16 cellular contexts compared by ENCODE assay signal in the genomic region with DNA sequence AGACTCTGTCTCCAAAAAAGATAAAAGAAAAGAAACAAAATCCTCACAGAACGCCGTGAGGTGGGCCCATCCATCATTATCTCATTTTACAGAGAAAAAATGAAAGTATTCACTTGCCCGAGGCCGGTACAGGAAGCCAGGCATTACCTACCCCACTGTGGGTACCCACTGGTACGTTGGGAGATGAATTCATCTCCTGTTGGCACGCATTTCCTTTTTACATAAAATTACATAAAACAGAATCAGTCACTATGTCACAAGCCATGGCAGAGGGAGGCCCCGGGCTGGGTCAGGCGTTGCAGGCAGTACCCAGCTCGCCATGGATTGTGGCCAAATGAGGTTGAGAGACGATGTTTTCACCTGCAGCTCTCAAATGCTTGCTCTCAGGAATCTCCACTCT. TPM values are rescaled to one million over a fixed set of nuclear protein-coding genes. Genes with fewer than 3 reads are reported as not detected.
DNase-seq lines count a peak whose midpoint lies in the region; ATAC-seq and TF ChIP-seq lines count a peak whose summit lies in the region.
"Had no signal": no experiment of that assay in that cellular context is flagged by ENCODE, and none has a peak within 500 bp of the region (broad histone marks: within the 10 kb centered on the region; RNA-seq: fewer than 3 reads in every experiment).

No MANE protein-coding gene starts in this region.

- H3K9me2 ChIP-seq in Loucy (replicated peaks; ENCODE audit: low read depth, low read length), result no peaks in the 10 kb centered on the region

- H3F3A ChIP-seq in Loucy (ENCODE audit: low read depth), result peaks cover 3% of the 10 kb centered on the region; the same call in 1 of the 2 replicates

- peak overlapping the region; percentile 61 to 75 for H3K4me3 Mint-ChIP-seq in CD14-positive monocyte
- no peak overlapping the region for H3K4me3 Mint-ChIP-seq in activated naive CD8-positive, alpha-beta T cell treated with anti-CD3 and anti-CD28 coated beads, Interleukin-2, amount 50 U/mL, for 24 hours
- no peak overlapping the region for H3K4me3 Mint-ChIP-seq in activated CD4-positive, alpha-beta memory T cell treated with anti-CD3 and anti-CD28 coated beads for 36 hours
- H3K4me3 Mint-ChIP-seq: B cell, H9 had no signal

- CTCF ChIA-PET in activated CD4-positive, alpha-beta memory T cell treated with anti-CD3 and anti-CD28 coated beads for 36 hours (lab: Charles Lee), result no interaction called here

- peaks cover 49% of the 10 kb centered on the region for H3K4me1 ChIP-seq in Loucy (ENCODE audit: insufficient read depth, low read length, poor library complexity, severe bottlenecking)

- ATAC-seq in activated naive CD8-positive, alpha-beta T cell treated with anti-CD3 and anti-CD28 coated beads, Interleukin-2, amount 50 U/mL, for 24 hours, result peak; percentile 20
- ATAC-seq in GM21447 (IDR thresholded peaks at IDR 0.05; ENCODE audit: unreplicated experiment) (no peak), HG03139 (IDR thresholded peaks at IDR 0.05; ENCODE audit: unreplicated experiment) (no peak)

- H3K27me3 Mint-ChIP-seq in CD14-positive monocyte (ENCODE audit: low read depth in 3 of 3), result peaks cover 7 to 12% (median 10%) of the 10 kb centered on the region in 3 donors
- H3K27me3 Mint-ChIP-seq in activated naive CD8-positive, alpha-beta T cell treated with anti-CD3 and anti-CD28 coated beads, Interleukin-2, amount 50 U/mL, for 24 hours, result no peaks in the 10 kb centered on the region
- no peaks in the 10 kb centered on the region for H3K27me3 Mint-ChIP-seq in activated CD4-positive, alpha-beta memory T cell treated with anti-CD3 and anti-CD28 coated beads for 36 hours

- H3K79me2 ChIP-seq in Loucy (ENCODE audit: insufficient read depth, low read length), result no peaks in the 10 kb centered on the region

- TF ChIP-seq CTCF in CD14-positive monocyte (IDR thresholded peaks at IDR 0.05) (no peak), Loucy (conservative IDR thresholded peaks at IDR 0.05; ENCODE audit: low read length) (no peak)

- peaks cover 31% of the 10 kb centered on the region for H3K4me1 Mint-ChIP-seq in CD14-positive monocyte
- peaks cover 6% of the 10 kb centered on the region for H3K4me1 Mint-ChIP-seq in activated naive CD8-positive, alpha-beta T cell treated with anti-CD3 and anti-CD28 coated beads, Interleukin-2, amount 50 U/mL, for 24 hours
- no peaks in the 10 kb centered on the region for H3K4me1 Mint-ChIP-seq in activated CD4-positive, alpha-beta memory T cell treated with anti-CD3 and anti-CD28 coated beads for 36 hours (ENCODE audit: low read depth)

- POLR2A ChIA-PET in activated CD4-positive, alpha-beta memory T cell treated with anti-CD3 and anti-CD28 coated beads for 36 hours (lab: Charles Lee), result no interaction called here

- DNase-seq in AML-193 (lab: John Stamatoyannopoulos, UW) (peak; percentile 66), CD14-positive monocyte (ENCODE audit: low spot score) (no peak)
- DNase-seq in activated naive CD8-positive, alpha-beta T cell treated with anti-CD3 and anti-CD28 coated beads, Interleukin-2, amount 50 U/mL, for 24 hours, result no peak
- no peak for DNase-seq in NK-92 treated with Interleukin-12 subunit alpha and Interleukin-12 subunit beta, amount 100 ng/mL, for 24 hours (lab: John Stamatoyannopoulos, UW)
- DNase-seq in activated CD4-positive, alpha-beta memory T cell treated with anti-CD3 and anti-CD28 coated beads for 36 hours, result no peak
- DNase-seq: ACHN, DMS153, H9, NCI-H1092 treated with DMSO at 0.1 percent for 48 hours, NCI-H1694, NCI-H446, SHP77 treated with DMSO at 0.1 percent for 48 hours had no signal

- H4K20me1 ChIP-seq in Loucy (ENCODE audit: insufficient read depth, low read length, poor library complexity, severe bottlenecking), result no peaks in the 10 kb centered on the region

- H3K27me3 ChIP-seq in Loucy (ENCODE audit: insufficient read depth, low read length, poor library complexity, severe bottlenecking), result no peaks in the 10 kb centered on the region

- peak overlapping the region; percentile 85 for H3K4me2 ChIP-seq in Loucy (ENCODE audit: low read depth, low read length, poor library complexity, severe bottlenecking)

- H3K9me3 ChIP-seq in Loucy (ENCODE audit: insufficient read depth, low read depth, low read length), result no peaks in the 10 kb centered on the region

- peak overlapping the region; percentile 74 for H3K9ac ChIP-seq in Loucy (ENCODE audit: low read depth, low read length, poor library complexity, severe bottlenecking)

- H2AFZ ChIP-seq in Loucy (ENCODE audit: low read length), result peak overlapping the region; percentile 61

- peak overlapping the region; percentile 65 for H3K4me3 ChIP-seq in Loucy (ENCODE audit: low read length, poor library complexity, severe bottlenecking)

- no peaks in the 10 kb centered on the region for H3K36me3 ChIP-seq in Loucy (ENCODE audit: insufficient read depth, low read length)

- intact Hi-C loops in CD14-positive monocyte (cut with micrococcal nuclease), result no loop called here
- intact Hi-C loops in activated CD4-positive, alpha-beta memory T cell treated with anti-CD3 and anti-CD28 coated beads for 36 hours (cut with micrococcal nuclease), result no loop called here

- no peak overlapping the region for H3K27ac Mint-ChIP-seq in CD14-positive monocyte
- no peak overlapping the region for H3K27ac Mint-ChIP-seq in activated naive CD8-positive, alpha-beta T cell treated with anti-CD3 and anti-CD28 coated beads, Interleukin-2, amount 50 U/mL, for 24 hours
- no peak overlapping the region for H3K27ac Mint-ChIP-seq in activated CD4-positive, alpha-beta memory T cell treated with anti-CD3 and anti-CD28 coated beads for 36 hours
- H3K27ac Mint-ChIP-seq: B cell, H9 had no signal

- H3K9me3 Mint-ChIP-seq in CD14-positive monocyte, result no peaks in the 10 kb centered on the region
- H3K9me3 Mint-ChIP-seq in activated naive CD8-positive, alpha-beta T cell treated with anti-CD3 and anti-CD28 coated beads, Interleukin-2, amount 50 U/mL, for 24 hours, result no peaks in the 10 kb centered on the region
- no peaks in the 10 kb centered on the region for H3K9me3 Mint-ChIP-seq in activated CD4-positive, alpha-beta memory T cell treated with anti-CD3 and anti-CD28 coated beads for 36 hours
- H3K9me3 Mint-ChIP-seq: H9 had no signal

- H3K36me3 Mint-ChIP-seq in CD14-positive monocyte, result no peaks in the 10 kb centered on the region
- no peaks in the 10 kb centered on the region for H3K36me3 Mint-ChIP-seq in activated naive CD8-positive, alpha-beta T cell treated with anti-CD3 and anti-CD28 coated beads, Interleukin-2, amount 50 U/mL, for 24 hours (ENCODE audit: low read depth)
- H3K36me3 Mint-ChIP-seq in activated CD4-positive, alpha-beta memory T cell treated with anti-CD3 and anti-CD28 coated beads for 36 hours, result no peaks in the 10 kb centered on the region

RNA-seq across cellular contexts. Expression of a gene that starts 38.6 kb away (rescaled TPM):
- under 1 TPM; 0.64 to 0.70 TPM for polyA plus RNA-seq in CD14-positive monocyte
- total RNA-seq in activated CD4-positive, alpha-beta memory T cell treated with anti-CD3 and anti-CD28 coated beads for 36 hours, result 10 to 100 TPM; 37.3 to 40.4 TPM

RNA-seq across cellular contexts. Expression of a gene that starts 51.4 kb away (rescaled TPM):
- polyA plus RNA-seq in CD14-positive monocyte, result under 1 TPM; 0.11 to 0.75 TPM
- 1 to 10 TPM; 8.1 to 8.2 TPM for total RNA-seq in activated CD4-positive, alpha-beta memory T cell treated with anti-CD3 and anti-CD28 coated beads for 36 hours

Comparison
In these comparisons a context has a peak if more than half of its experiments do, and no peak if none do; other contexts are left out.
1. DNase-seq: peak in AML-193 (2 of 2); none in CD14-positive monocyte (single experiment), activated naive CD8-positive, alpha-beta T cell treated with anti-CD3 and anti-CD28 coated beads, Interleukin-2, amount 50 U/mL, for 24 hours (single experiment), NK-92 treated with Interleukin-12 subunit alpha and Interleukin-12 subunit beta, amount 100 ng/mL, for 24 hours (single experiment) and activated CD4-positive, alpha-beta memory T cell treated with anti-CD3 and anti-CD28 coated beads for 36 hours (single experiment).
2. H3K4me3 Mint-ChIP-seq: peak in CD14-positive monocyte (2 of 2); none in activated naive CD8-positive, alpha-beta T cell treated with anti-CD3 and anti-CD28 coated beads, Interleukin-2, amount 50 U/mL, for 24 hours (single experiment) and activated CD4-positive, alpha-beta memory T cell treated with anti-CD3 and anti-CD28 coated beads for 36 hours (single experiment).